ENCODE assay signal across 9 cellular contexts in genomic region chr5:76789275-76789674, GRCh38. TPM values are rescaled to one million over a fixed set of nuclear protein-coding genes. Genes with fewer than 3 reads are reported as not detected.
A peak's percentile ranks its signal among the peaks of the same experiment; 100 is the strongest.
DNase-seq lines count a peak whose midpoint lies in the region; FAIRE-seq and TF ChIP-seq lines count a peak whose summit lies in the region.
"Not testable (repeated sequence)": the region's sequence is repeated elsewhere in the genome, so short reads cannot be mapped to it uniquely, and the experiment has no call there.
"Had no signal": no experiment of that assay in that cellular context is flagged by ENCODE, and none has a peak within 500 bp of the region (broad histone marks: within the 10 kb centered on the region; RNA-seq: fewer than 3 reads in every experiment).

No MANE protein-coding gene starts in this region.

- H4K20me1 ChIP-seq in GM23248 (ENCODE audit: insufficient read depth); PC-9 (ENCODE audit: insufficient read depth); fibroblast of lung (ENCODE audit: control insufficient read depth, extremely low read depth, insufficient read depth, low read length); keratinocyte (ENCODE audit: control insufficient read depth, extremely low read depth, insufficient read depth, low read length); smooth muscle cell (ENCODE audit: low read depth): not testable (repeated sequence)

- in situ Hi-C loops in GM23248 (cut with MboI), result not testable (repeated sequence)

- not testable (repeated sequence) for H2AFZ ChIP-seq in ACC112 (ENCODE audit: low read length, unreplicated experiment); GM23248; PC-9; fibroblast of lung (ENCODE audit: low read length); keratinocyte (ENCODE audit: control insufficient read depth, low read length); smooth muscle cell (ENCODE audit: low read depth)

- H3K27ac Mint-ChIP-seq in chondrocyte (ENCODE audit: unreplicated experiment), result peak overlapping the region; percentile 25

- 98 to 99% methylated on average over 10 of the region's 10 CpGs for WGBS in GM23248 (ENCODE audit: low coverage in 1 of 2, low lambda C conversion rate in 2 of 2, missing lambda C conversion rate in 2 of 2), 2 experiments
- WGBS in smooth muscle cell (ENCODE audit: low lambda C conversion rate), result 83% methylated on average over 10 of the region's 10 CpGs

- not testable (repeated sequence) for H3K27me3 Mint-ChIP-seq in chondrocyte (ENCODE audit: low read depth)

- not testable (repeated sequence) for H3K27me3 ChIP-seq in ACC112 (ENCODE audit: insufficient read depth, low read length); GM23248 (replicated peaks; ENCODE audit: insufficient read depth); PC-9 (ENCODE audit: insufficient read depth, low read depth); WERI-Rb-1 (ENCODE audit: insufficient read depth, low read depth, severe bottlenecking); fibroblast of lung (ENCODE audit: control insufficient read depth, insufficient read depth, low read length); keratinocyte (ENCODE audit: control insufficient read depth, extremely low read depth, insufficient read depth, low read length); smooth muscle cell (ENCODE audit: low read depth)

- dilution Hi-C loops in keratinocyte (cut with MboI; ENCODE audit: extremely low pct_ligation_motif_present, low sequenced_read_pairs), result not testable (repeated sequence)

- peaks cover 34% of the 10 kb centered on the region for H3F3A ChIP-seq in GM23248 (ENCODE audit: insufficient read depth)
- H3F3A ChIP-seq in PC-9 (ENCODE audit: insufficient read depth, low read depth), result peaks cover 54% of the 10 kb centered on the region
- H3F3A ChIP-seq in smooth muscle cell (ENCODE audit: low read depth), result peaks cover 26% of the 10 kb centered on the region

- not testable (repeated sequence) for H3K36me3 ChIP-seq in ACC112 (ENCODE audit: insufficient read depth, low read length); GM23248 (ENCODE audit: low read depth); PC-9 (ENCODE audit: low read depth); WERI-Rb-1; fibroblast of lung (ENCODE audit: control insufficient read depth, insufficient read depth, low read length); keratinocyte (ENCODE audit: control insufficient read depth in 2 of 2, extremely low read depth in 1 of 2, insufficient read depth in 2 of 2, low read length in 2 of 2); smooth muscle cell (ENCODE audit: low read depth)

- H3K79me2 ChIP-seq in ACC112 (ENCODE audit: control insufficient read depth, insufficient read depth, low read length, unreplicated experiment); GM23248 (ENCODE audit: insufficient read depth); PC-9 (ENCODE audit: low read depth); fibroblast of lung (ENCODE audit: control insufficient read depth, insufficient read depth, low read length); keratinocyte (ENCODE audit: control insufficient read depth, insufficient read depth, low read length); smooth muscle cell (ENCODE audit: low read depth): not testable (repeated sequence)

- not testable (repeated sequence) for FAIRE-seq in keratinocyte (lab: Jason Lieb, UNC)

- POLR2A ChIA-PET in PC-9 (lab: Charles Lee; ENCODE audit: unreplicated experiment), result not testable (repeated sequence)

- not testable (repeated sequence) for H3K4me3 ChIP-seq in ACC112 (ENCODE audit: low read depth, low read length); GM23248; PC-9; WERI-Rb-1 (ENCODE audit: low read depth, low read length); fibroblast of lung (replicated peaks in 1 of 4; ENCODE audit: control extremely low read depth in 1 of 4, insufficient read depth in 1 of 4, low read depth in 3 of 4, low read length in 4 of 4); keratinocyte (ENCODE audit: control insufficient read depth in 2 of 3, extremely low read depth in 1 of 3, insufficient read depth in 2 of 3, low read depth in 1 of 3, low read length in 3 of 3); smooth muscle cell

- H3K9me3 ChIP-seq in GM23248 (ENCODE audit: low read depth); PC-9 (ENCODE audit: insufficient read depth, low read depth); WERI-Rb-1 (ENCODE audit: severe bottlenecking); fibroblast of lung (ENCODE audit: control insufficient read depth, insufficient read depth, low read depth, low read length); keratinocyte (ENCODE audit: control insufficient read depth, low read depth, low read length); smooth muscle cell (replicated peaks; ENCODE audit: low read depth): not testable (repeated sequence)

- not testable (repeated sequence) for TF ChIP-seq CTCF in PC-9 (conservative IDR thresholded peaks at IDR 0.05); WERI-Rb-1 (IDR thresholded peaks at IDR 0.05; ENCODE audit: low read depth, low read length); chondrocyte (IDR thresholded peaks at IDR 0.05); fibroblast of lung (conservative IDR thresholded peaks at IDR 0.05 in 1 of 2, IDR thresholded peaks at IDR 0.05 in 1 of 2; ENCODE audit: low read depth in 1 of 2, low read length in 2 of 2); keratinocyte (optimal IDR thresholded peaks at IDR 0.05 in 1 of 3, IDR thresholded peaks at IDR 0.05 in 1 of 3, conservative IDR thresholded peaks at IDR 0.05 in 1 of 3; ENCODE audit: extremely low read depth in 1 of 3, insufficient read depth in 2 of 3, low read length in 3 of 3); smooth muscle cell (IDR thresholded peaks at IDR 0.05; ENCODE audit: borderline replicate concordance, insufficient read depth, poor library complexity, severe bottlenecking)

- H3K36me3 Mint-ChIP-seq in chondrocyte (ENCODE audit: low read depth), result not testable (repeated sequence)

- H3K9me1 ChIP-seq in keratinocyte (ENCODE audit: control insufficient read depth, extremely low read depth, insufficient read depth, low read length), result not testable (repeated sequence)

- BruUV-seq in PC-9 (replicated peaks; lab: Mats Ljungman, UMichigan), result not testable (repeated sequence)

- H3K9me2 ChIP-seq in GM23248 (ENCODE audit: insufficient read depth); PC-9 (ENCODE audit: insufficient read depth): not testable (repeated sequence)

- H3K4me3 Mint-ChIP-seq in chondrocyte (ENCODE audit: unreplicated experiment), result not testable (repeated sequence)

- H3K9me3 Mint-ChIP-seq in chondrocyte (ENCODE audit: low read depth), result not testable (repeated sequence)

- CTCF ChIA-PET in PC-9 (lab: Charles Lee), result not testable (repeated sequence)

- peaks cover 54% of the 10 kb centered on the region for H3K4me1 ChIP-seq in ACC112 (ENCODE audit: control insufficient read depth, insufficient read depth, low read length, unreplicated experiment)
- H3K4me1 ChIP-seq in GM23248 (ENCODE audit: insufficient read depth), result peaks cover 25% of the 10 kb centered on the region
- H3K4me1 ChIP-seq in PC-9 (replicated peaks; ENCODE audit: insufficient read depth), result peaks cover 67% of the 10 kb centered on the region
- peaks cover 16% of the 10 kb centered on the region for H3K4me1 ChIP-seq in fibroblast of lung (ENCODE audit: control insufficient read depth, extremely low read depth, insufficient read depth, low read length)
- H3K4me1 ChIP-seq in keratinocyte (ENCODE audit: control insufficient read depth, extremely low read depth, insufficient read depth, low read length), result peaks cover 32% of the 10 kb centered on the region
- H3K4me1 ChIP-seq in smooth muscle cell (ENCODE audit: low read depth), result peaks cover 16% of the 10 kb centered on the region

- not testable (repeated sequence) for DNase-seq in GM23248; PC-9; chondrocyte (ENCODE audit: low spot score); fibroblast of lung (ENCODE audit: low read depth in 2 of 2); keratinocyte (ENCODE audit: low read depth, low spot score); smooth muscle cell (lab: John Stamatoyannopoulos, UW; ENCODE audit: unreplicated experiment)
- peak; percentile 10 for DNase-seq in WERI-Rb-1

- H3K4me2 ChIP-seq in GM23248 (ENCODE audit: unreplicated experiment) (peak overlapping the region; percentile 66), PC-9 (peak overlapping the region; percentile 63; the same call in 1 of the 2 replicates), smooth muscle cell (peak overlapping the region; percentile 63)
- H3K4me2 ChIP-seq in fibroblast of lung (ENCODE audit: extremely low read depth, insufficient read depth, low read length); keratinocyte (ENCODE audit: control insufficient read depth, extremely low read depth, insufficient read depth, low read depth, low read length): not testable (repeated sequence)

- H3K4me1 Mint-ChIP-seq in chondrocyte (ENCODE audit: low read depth), result peaks cover 63% of the 10 kb centered on the region

- peak overlapping the region; percentile 98 for H3K27ac ChIP-seq in ACC112 (ENCODE audit: low read depth, low read length)
- peak overlapping the region; percentile 92 for H3K27ac ChIP-seq in GM23248
- peak overlapping the region; percentile 94 for H3K27ac ChIP-seq in PC-9
- H3K27ac ChIP-seq in WERI-Rb-1, result peak overlapping the region; percentile 17; the same call in 1 of the 2 replicates
- H3K27ac ChIP-seq in fibroblast of lung (ENCODE audit: insufficient read depth, low read length), result peak overlapping the region; percentile 92
- peak overlapping the region; percentile 96 for H3K27ac ChIP-seq in keratinocyte (ENCODE audit: control insufficient read depth, insufficient read depth, low read length)
- H3K27ac ChIP-seq in smooth muscle cell (ENCODE audit: low read depth), result peak overlapping the region; percentile 97

- peak overlapping the region; percentile 67 for H3K9ac ChIP-seq in GM23248
- not testable (repeated sequence) for H3K9ac ChIP-seq in fibroblast of lung (ENCODE audit: insufficient read depth, low read length); keratinocyte (ENCODE audit: control insufficient read depth, extremely low read depth, insufficient read depth, low read length); smooth muscle cell (ENCODE audit: low read depth)

- intact Hi-C loops in PC-9 (cut with micrococcal nuclease; ENCODE audit: unreplicated experiment), result not testable (repeated sequence)

RNA-seq across cellular contexts. Expression of gene F2RL1, which starts 29.6 kb away (rescaled TPM):
- total RNA-seq in GM23248 (2014; rRNA removed; shearing (Covaris generic)), result 1.4 and 2.7 TPM in 2 replicates
- polyA plus RNA-seq in GM23248 (2016; fragmentation: Nextera tagmentation; extraction: Ambion mirVana), result 1.6 and 3.3 TPM in 2 replicates
- total RNA-seq in PC-9 (2021), result 34.5 and 34.6 TPM in 2 replicates
- total RNA-seq in chondrocyte, result 1.2 to 1.9 TPM (median 1.9 TPM) in 3 replicates
- total RNA-seq in fibroblast of lung, result 20.8 and 25.1 TPM in 2 replicates
- 12.4 and 24.9 TPM in 2 replicates for polyA plus RNA-seq in fibroblast of lung
- polyA plus RNA-seq in fibroblast of lung (2012), result 5.7 and 11.7 TPM in 2 replicates
- 12.2 and 29.0 TPM in 2 replicates for polyA minus RNA-seq in fibroblast of lung (ENCODE audit: low replicate concordance)
- polyA plus RNA-seq in keratinocyte, result 131 to 197 TPM (median 182 TPM) in 3 replicates
- polyA plus RNA-seq in keratinocyte (2011; ENCODE audit: low read depth), result 54.0 TPM
- 32.6 and 69.3 TPM in 2 replicates for polyA plus RNA-seq in keratinocyte (2011; cell fraction: cytosol; rRNA removed)
- 196 and 224 TPM in 2 replicates for polyA plus RNA-seq in keratinocyte (2011; cell fraction: nucleus; rRNA removed)
- 66.0 and 89.2 TPM in 2 replicates for polyA plus RNA-seq in keratinocyte (2012; ENCODE audit: low replicate concordance)
- polyA minus RNA-seq in keratinocyte, result 109 to 247 TPM (median 242 TPM) in 3 replicates
- 53.7 TPM for polyA minus RNA-seq in keratinocyte (2011; cell fraction: cytosol; rRNA and poly(A)+ RNA removed)
- polyA minus RNA-seq in keratinocyte (2011; cell fraction: nucleus; rRNA and poly(A)+ RNA removed), result 156 and 362 TPM in 2 replicates
- total RNA-seq in smooth muscle cell, result 76.4 and 88.3 TPM in 2 replicates
- polyA plus RNA-seq in smooth muscle cell, result 42.6 and 53.8 TPM in 2 replicates
- total RNA-seq: OCI-LY7 had no signal

Comparison
In these comparisons a context has a peak if more than half of its experiments do, and no peak if none do; other contexts are left out.
1. H3K27ac ChIP-seq: peak in every context shown above with its lines; median percentile 98 in ACC112; 97 in smooth muscle cell; 96 in keratinocyte; 94 in PC-9; 92 in GM23248; 92 in fibroblast of lung; 17 in WERI-Rb-1.